1 cellular context compared by ENCODE assay signal in genomic region chr1:174169342-174169741, GRCh38.
TF ChIP-seq lines count a peak whose summit lies in the region.

No MANE protein-coding gene starts in this region.

TF ChIP-seq in GM12878, 131 proteins besides CTCF, POLR2A, EP300 and RAD21 (continued from another document):
- TF ChIP-seq BCLAF1 (IDR thresholded peaks at IDR 0.05) (no peak), ATF2 (IDR thresholded peaks at IDR 0.05; ENCODE audit: low read length) (no peak), USF1 (IDR thresholded peaks at IDR 0.05; ENCODE audit: borderline replicate concordance, extremely low read length, insufficient read depth, low read depth, low read length) (no peak), JUND (IDR thresholded peaks at IDR 0.05; ENCODE audit: low read depth, low read length) (no peak), SMARCA5 (IDR thresholded peaks at IDR 0.05) (no peak)
